In genomic region chr6:127204278-127204677, GRCh38 we compare ENCODE assay signal across 24 cellular contexts.
"Had no signal": no experiment of that assay in that cellular context is flagged by ENCODE, and none has a peak within 500 bp of the region (broad histone marks: within the 10 kb centered on the region; RNA-seq: fewer than 3 reads in every experiment).

No MANE protein-coding gene starts in this region.

- ATAC-seq: esophagus mucosa; gastrocnemius medialis; left cardiac atrium; natural killer cell treated with Interleukin-12 subunit alpha and Interleukin-12 subunit beta and Interleukin-15 and Interleukin-18, amount 100 ng/mL, for 72 hours; stimulated activated effector memory CD8-positive, alpha-beta T cell treated with anti-CD3 and anti-CD28 coated beads, Interleukin-12 subunit alpha, Interleukin-12 subunit beta, amount 100 ng/mL, for 72 hours had no signal

- H3K27ac Mint-ChIP-seq: activated CD4-positive, alpha-beta T cell treated with anti-CD3 and anti-CD28 coated beads, Interleukin-2, amount 10 ng/mL, durations not matched to agents 24 days and 14 days; activated naive CD4-positive, alpha-beta T cell treated with anti-CD3 and anti-CD28 coated beads, Interleukin-2, amount 50 U/mL, for 24 hours; natural killer cell treated with Interleukin-12 subunit alpha and Interleukin-12 subunit beta and Interleukin-15 and Interleukin-18, amount 100 ng/mL, for 72 hours; stimulated activated effector memory CD8-positive, alpha-beta T cell treated with anti-CD3 and anti-CD28 coated beads, Interleukin-12 subunit alpha, Interleukin-12 subunit beta, amount 100 ng/mL, for 72 hours had no signal

- H3K4me3 ChIP-seq: adrenal gland, breast epithelium, coronary artery, gastrocnemius medialis, lower lobe of right lung, right lobe of liver, stomach, testis had no signal

- H3K9me3 ChIP-seq: adrenal gland, breast epithelium, gastrocnemius medialis, lower lobe of right lung, right lobe of liver, stomach, testis had no signal

- DNase-seq: activated CD4-positive, alpha-beta T cell treated with anti-CD3 and anti-CD28 coated beads, Interleukin-2, amount 10 ng/mL, durations not matched to agents 24 days and 14 days; activated CD8-positive, alpha-beta memory T cell treated with anti-CD3 and anti-CD28 coated beads for 24 hours; activated CD8-positive, alpha-beta memory T cell treated with anti-CD3 and anti-CD28 coated beads, Interleukin-2, amount 50 U/mL, for 48 hours; activated effector memory CD4-positive, alpha-beta T cell treated with Interleukin-2 at 50 U/mL for 16 hours; activated T-cell treated with anti-CD3 and anti-CD28 coated beads, Interleukin-2, amount 50 U/mL, for 48 hours; adrenal gland; effector CD8-positive, alpha-beta T cell; gastrocnemius medialis; left cardiac atrium; lower lobe of right lung; right lobe of liver; small intestine; stimulated activated CD4-positive, alpha-beta T cell treated with anti-CD3 and anti-CD28 coated beads, Interleukin-4, amount 100 ng/mL, for 24 hours; stomach; T-helper 1 cell; T-helper 9 cell; testis had no signal

- H3K36me3 Mint-ChIP-seq: activated naive CD4-positive, alpha-beta T cell treated with anti-CD3 and anti-CD28 coated beads, Interleukin-2, amount 50 U/mL, for 24 hours; natural killer cell treated with Interleukin-12 subunit alpha and Interleukin-12 subunit beta and Interleukin-15 and Interleukin-18, amount 100 ng/mL, for 72 hours; stimulated activated effector memory CD8-positive, alpha-beta T cell treated with anti-CD3 and anti-CD28 coated beads, Interleukin-12 subunit alpha, Interleukin-12 subunit beta, amount 100 ng/mL, for 72 hours had no signal

- H3K27ac ChIP-seq: adrenal gland, breast epithelium, coronary artery, gastrocnemius medialis, parathyroid adenoma, right lobe of liver, testis had no signal

- H3K36me3 ChIP-seq: adrenal gland, breast epithelium, gastrocnemius medialis, lower lobe of right lung, right lobe of liver, stomach had no signal

- H3K9me3 Mint-ChIP-seq: activated CD4-positive, alpha-beta T cell treated with anti-CD3 and anti-CD28 coated beads, Interleukin-2, amount 10 ng/mL, durations not matched to agents 24 days and 14 days; activated naive CD4-positive, alpha-beta T cell treated with anti-CD3 and anti-CD28 coated beads, Interleukin-2, amount 50 U/mL, for 24 hours; natural killer cell treated with Interleukin-12 subunit alpha and Interleukin-12 subunit beta and Interleukin-15 and Interleukin-18, amount 100 ng/mL, for 72 hours; stimulated activated effector memory CD8-positive, alpha-beta T cell treated with anti-CD3 and anti-CD28 coated beads, Interleukin-12 subunit alpha, Interleukin-12 subunit beta, amount 100 ng/mL, for 72 hours had no signal

- H3K27me3 ChIP-seq: adrenal gland, breast epithelium, gastrocnemius medialis, right lobe of liver, stomach, testis had no signal

- H3K4me1 Mint-ChIP-seq: activated CD4-positive, alpha-beta T cell treated with anti-CD3 and anti-CD28 coated beads, Interleukin-2, amount 10 ng/mL, durations not matched to agents 24 days and 14 days; activated naive CD4-positive, alpha-beta T cell treated with anti-CD3 and anti-CD28 coated beads, Interleukin-2, amount 50 U/mL, for 24 hours; stimulated activated effector memory CD8-positive, alpha-beta T cell treated with anti-CD3 and anti-CD28 coated beads, Interleukin-12 subunit alpha, Interleukin-12 subunit beta, amount 100 ng/mL, for 72 hours had no signal

- H3K4me1 ChIP-seq: adrenal gland, breast epithelium, gastrocnemius medialis, lower lobe of right lung, parathyroid adenoma, right lobe of liver, stomach, testis had no signal

- H3K4me3 Mint-ChIP-seq: activated CD4-positive, alpha-beta T cell treated with anti-CD3 and anti-CD28 coated beads, Interleukin-2, amount 10 ng/mL, durations not matched to agents 24 days and 14 days; activated naive CD4-positive, alpha-beta T cell treated with anti-CD3 and anti-CD28 coated beads, Interleukin-2, amount 50 U/mL, for 24 hours; natural killer cell treated with Interleukin-12 subunit alpha and Interleukin-12 subunit beta and Interleukin-15 and Interleukin-18, amount 100 ng/mL, for 72 hours; stimulated activated effector memory CD8-positive, alpha-beta T cell treated with anti-CD3 and anti-CD28 coated beads, Interleukin-12 subunit alpha, Interleukin-12 subunit beta, amount 100 ng/mL, for 72 hours had no signal
